ENCODE assay signal across 1 cellular context in the genomic region with DNA sequence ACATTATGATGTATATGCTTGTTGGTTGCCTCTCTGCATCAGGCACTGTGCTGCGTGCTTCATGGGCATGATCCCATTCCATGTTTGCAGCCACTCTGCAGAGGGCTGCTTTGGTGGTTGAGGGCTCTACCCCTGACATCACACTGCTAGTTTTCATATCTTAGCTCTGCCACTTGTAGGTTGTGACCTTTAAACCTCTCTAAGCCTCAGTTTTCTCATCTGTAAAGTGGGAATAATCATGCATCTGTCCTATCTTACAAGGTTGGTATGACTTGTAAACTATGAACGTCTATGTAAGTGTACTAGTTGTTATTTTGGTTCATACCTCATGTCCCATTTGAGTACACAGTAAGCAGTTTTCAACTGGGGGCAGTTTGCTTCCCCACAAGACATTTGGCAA.
TF ChIP-seq lines count a peak whose summit lies in the region.

No MANE protein-coding gene starts in this region.

TF ChIP-seq in HepG2, 621 proteins besides CTCF, POLR2A, EP300 and RAD21 (continued from another document):
- TF ChIP-seq, protein P1, sequence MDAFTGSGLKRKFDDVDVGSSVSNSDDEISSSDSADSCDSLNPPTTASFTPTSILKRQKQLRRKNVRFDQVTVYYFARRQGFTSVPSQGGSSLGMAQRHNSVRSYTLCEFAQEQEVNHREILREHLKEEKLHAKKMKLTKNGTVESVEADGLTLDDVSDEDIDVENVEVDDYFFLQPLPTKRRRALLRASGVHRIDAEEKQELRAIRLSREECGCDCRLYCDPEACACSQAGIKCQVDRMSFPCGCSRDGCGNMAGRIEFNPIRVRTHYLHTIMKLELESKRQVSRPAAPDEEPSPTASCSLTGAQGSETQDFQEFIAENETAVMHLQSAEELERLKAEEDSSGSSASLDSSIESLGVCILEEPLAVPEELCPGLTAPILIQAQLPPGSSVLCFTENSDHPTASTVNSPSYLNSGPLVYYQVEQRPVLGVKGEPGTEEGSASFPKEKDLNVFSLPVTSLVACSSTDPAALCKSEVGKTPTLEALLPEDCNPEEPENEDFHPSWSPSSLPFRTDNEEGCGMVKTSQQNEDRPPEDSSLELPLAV (CRISPR knock-in tag; conservative IDR thresholded peaks at IDR 0.05; ENCODE audit: low read depth), result no peak
- TF ChIP-seq SAFB2 (CRISPR knock-in tag; IDR thresholded peaks at IDR 0.05; ENCODE audit: borderline replicate concordance, low read depth) (no peak), MEF2D (CRISPR knock-in tag; IDR thresholded peaks at IDR 0.05) (no peak), ZNF629 (CRISPR knock-in tag; conservative IDR thresholded peaks at IDR 0.05) (peak; percentile 90), ZNF230 (CRISPR knock-in tag; IDR thresholded peaks at IDR 0.05) (no peak), ZMYM3 (CRISPR knock-in tag; IDR thresholded peaks at IDR 0.05) (0 out of 2 replicates have a peak, but pooled peaks have one; percentile 26), JUND (CRISPR knock-in tag; IDR thresholded peaks at IDR 0.05) (no peak)
